ENCODE assay signal across 8 cellular contexts in genomic region chr9:22008662-22009562, GRCh38. TPM values are rescaled to one million over a fixed set of nuclear protein-coding genes. Genes with fewer than 3 reads are reported as not detected.
DNase-seq lines count a peak whose midpoint lies in the region; ATAC-seq and TF ChIP-seq lines count a peak whose summit lies in the region.

CDKN2B (minus strand) TSS chr9:22009305; CDS start chr9:22008953, 352 bp downstream.

- H3K9me3 ChIP-seq in colonic mucosa, result no peaks in the 10 kb centered on the region

- intact Hi-C loops in colonic mucosa (cut with DNase I), result loop anchor here (5.0 to 10.0 kb wide), 3 partner anchors 42 to 226 kb away; no protein-coding TSS in a partner anchor

- ATAC-seq in GM18499 (IDR thresholded peaks at IDR 0.05; ENCODE audit: insufficient read depth, unreplicated experiment) (peak; percentile 64), HG02870 (IDR thresholded peaks at IDR 0.05; ENCODE audit: unreplicated experiment) (peak; percentile 86)

- H3K27ac ChIP-seq in colonic mucosa, result peak within 1 kb of the TSS; percentile 88

- H3K9ac ChIP-seq in colonic mucosa (ENCODE audit: low read depth in 2 of 2, low read length in 2 of 2), result peak within 1 kb of the TSS; percentile 77 to 99

- peak within 1 kb of the TSS; percentile 57 for H3K4me3 ChIP-seq in colonic mucosa

- TF ChIP-seq CTCF in colonic mucosa (IDR thresholded peaks at IDR 0.05), result peak; percentile 98

- DNase-seq in NCI-H2029 treated with DMSO at 0.1 percent for 48 hours (lab: John Stamatoyannopoulos, UW) (peak; percentile 92), colonic mucosa (peak; percentile 98), kidney tubule cell (ENCODE audit: low spot score) (peak; percentile 96)
- DNase-seq in activated CD4-positive, CD25-positive, alpha-beta regulatory T cell (lab: John Stamatoyannopoulos, UW), result peak; percentile 8 to 54 (median 26)
- DNase-seq in stimulated activated CD4-positive, alpha-beta T cell treated with anti-CD3 and anti-CD28 coated beads, Interleukin-15, amount 100 ng/mL, for 1 hour (ENCODE audit: low read depth in 1 of 2, low spot score in 1 of 2), result peak; percentile 30 to 52
- no peak for DNase-seq in effector CD8-positive, alpha-beta T cell (lab: John Stamatoyannopoulos, UW)

- H3K27me3 ChIP-seq in colonic mucosa, result peaks cover 18% of the 10 kb centered on the region

- no peaks in the 10 kb centered on the region for H3K36me3 ChIP-seq in colonic mucosa

- H3K4me1 ChIP-seq in colonic mucosa, result no peaks in the 10 kb centered on the region

RNA-seq across cellular contexts. Expression of gene CDKN2B, which starts in this region (rescaled TPM):
- total RNA-seq in colonic mucosa, result 10 to 100 TPM; 57.0 to 76.6 TPM
